Comparison of ENCODE assay signal across 21 cellular contexts in the genomic region with DNA sequence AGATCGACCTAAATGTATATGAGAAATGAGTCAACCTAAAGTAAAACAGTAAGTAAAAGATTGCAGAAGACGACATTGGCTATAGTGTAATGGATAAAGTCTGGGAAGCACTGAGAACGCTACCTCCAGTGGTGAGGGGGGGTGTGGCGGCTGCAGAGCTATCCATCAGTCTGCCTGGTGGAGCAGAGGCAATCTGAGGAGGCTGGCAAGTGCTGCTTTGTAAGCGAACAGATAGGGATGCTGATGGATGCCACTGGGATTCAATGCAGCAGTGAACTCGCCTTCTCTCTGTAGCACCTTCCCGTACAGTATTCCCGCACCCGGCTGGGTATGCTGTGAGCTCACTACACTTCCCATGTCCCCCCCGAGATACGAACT.
DNase-seq lines count a peak whose midpoint lies in the region; FAIRE-seq and TF ChIP-seq lines count a peak whose summit lies in the region.
"Had no signal": no experiment of that assay in that cellular context is flagged by ENCODE, and none has a peak within 500 bp of the region (broad histone marks: within the 10 kb centered on the region; RNA-seq: fewer than 3 reads in every experiment).

No MANE protein-coding gene starts in this region.

- H3K27ac Mint-ChIP-seq in astrocyte (ENCODE audit: unreplicated experiment) = peak overlapping the region; percentile 14
- H3K27ac Mint-ChIP-seq in type B pancreatic cell = no peak overlapping the region
- H3K27ac Mint-ChIP-seq: CD8-positive, alpha-beta T cell had no signal

- H3K4me3 Mint-ChIP-seq in astrocyte (ENCODE audit: unreplicated experiment) (no peak overlapping the region), type B pancreatic cell (no peak overlapping the region)
- H3K4me3 Mint-ChIP-seq: CD8-positive, alpha-beta T cell had no signal

- H4K20me1 ChIP-seq in astrocyte (ENCODE audit: insufficient read depth, low read length) (no peaks in the 10 kb centered on the region), osteoblast (ENCODE audit: insufficient read depth, low read length) (no peaks in the 10 kb centered on the region)
- H4K20me1 ChIP-seq: BLaER1 had no signal

- no peaks in the 10 kb centered on the region for H3K36me3 Mint-ChIP-seq in astrocyte (ENCODE audit: low read depth, unreplicated experiment)
- no peaks in the 10 kb centered on the region for H3K36me3 Mint-ChIP-seq in type B pancreatic cell
- H3K36me3 Mint-ChIP-seq: CD8-positive, alpha-beta T cell had no signal

- peak; percentile 29 for DNase-seq in DMS53 (lab: John Stamatoyannopoulos, UW)
- no peak for DNase-seq in DMS53 treated with DMSO at 0.1 percent for 48 hours (lab: John Stamatoyannopoulos, UW; ENCODE audit: unreplicated experiment)
- no peak for DNase-seq in astrocyte (ENCODE audit: low read depth)
- DNase-seq in iPS-NIHi7 (ENCODE audit: extremely low spot score) = peak; percentile 42
- DNase-seq in type B pancreatic cell (ENCODE audit: extremely low spot score, unreplicated experiment) = peak; percentile 11
- DNase-seq in osteoblast (ENCODE audit: insufficient read length, low spot score, missing footprints) = no peak
- no peak for DNase-seq in stimulated activated CD4-positive, alpha-beta T cell treated with anti-CD3 and anti-CD28 coated beads, Interleukin-1b, Interleukin-23, amount 100 ng/mL, for 48 hours
- DNase-seq in NCI-H226 = no peak
- DNase-seq: CD8-positive, alpha-beta T cell; DND-41; KG1; NCI-H146; NCI-H2081; NCI-H510A treated with DMSO at 0.1 percent for 48 hours; NK-92 treated with Interleukin-12 subunit alpha and Interleukin-12 subunit beta, amount 100 ng/mL, for 24 hours; RPMI8226 had no signal

- H2AFZ ChIP-seq in astrocyte (ENCODE audit: low read depth, low read length) = no peak overlapping the region
- no peak overlapping the region for H2AFZ ChIP-seq in osteoblast (ENCODE audit: low read length)

- H3K4me1 ChIP-seq in astrocyte (ENCODE audit: insufficient read depth, low read length) (peaks cover 4% of the 10 kb centered on the region), osteoblast (ENCODE audit: insufficient read depth, low read length) (no peaks in the 10 kb centered on the region)
- H3K4me1 ChIP-seq: BLaER1 had no signal

- H3K4me3 ChIP-seq in astrocyte (ENCODE audit: insufficient read depth, low read depth, low read length) = no peak overlapping the region
- H3K4me3 ChIP-seq in osteoblast (ENCODE audit: insufficient read depth, low read length) = no peak overlapping the region
- H3K4me3 ChIP-seq: BLaER1, GM12878 had no signal

- H3K27ac ChIP-seq in astrocyte (ENCODE audit: low read depth, low read length) = no peak overlapping the region
- no peak overlapping the region for H3K27ac ChIP-seq in osteoblast (ENCODE audit: low read depth, low read length)
- H3K27ac ChIP-seq: 22Rv1, BLaER1 had no signal

- H3K9me3 Mint-ChIP-seq in astrocyte (ENCODE audit: unreplicated experiment) (no peaks in the 10 kb centered on the region), type B pancreatic cell (no peaks in the 10 kb centered on the region)
- H3K9me3 Mint-ChIP-seq: CD8-positive, alpha-beta T cell had no signal

- FAIRE-seq in astrocyte (lab: Jason Lieb, UNC) = no peak
- FAIRE-seq: G401.6, GM12878, HepG2 had no signal

- H3K27me3 ChIP-seq in astrocyte (ENCODE audit: insufficient read depth, low read length) (no peaks in the 10 kb centered on the region), osteoblast (ENCODE audit: insufficient read depth, low read length) (no peaks in the 10 kb centered on the region)
- H3K27me3 ChIP-seq: BLaER1 had no signal

- H3K4me2 ChIP-seq in astrocyte (ENCODE audit: low read length) = no peak overlapping the region
- no peak overlapping the region for H3K4me2 ChIP-seq in osteoblast (ENCODE audit: insufficient read depth, low read length)
- H3K4me2 ChIP-seq: BLaER1 had no signal

- no peaks in the 10 kb centered on the region for H3K79me2 ChIP-seq in astrocyte (ENCODE audit: insufficient read depth, low read length)
- no peaks in the 10 kb centered on the region for H3K79me2 ChIP-seq in osteoblast (ENCODE audit: insufficient read depth, low read length)

- TF ChIP-seq CTCF in astrocyte (IDR thresholded peaks at IDR 0.05; ENCODE audit: insufficient read depth, low read depth, low read length) (no peak), type B pancreatic cell (conservative IDR thresholded peaks at IDR 0.05) (no peak), osteoblast (IDR thresholded peaks at IDR 0.05; ENCODE audit: extremely low read depth, low read depth, low read length) (no peak)

- H3K4me1 Mint-ChIP-seq in astrocyte (ENCODE audit: low read depth, unreplicated experiment) = peaks cover 21% of the 10 kb centered on the region
- H3K4me1 Mint-ChIP-seq in type B pancreatic cell (ENCODE audit: unreplicated experiment) = peaks cover 4% of the 10 kb centered on the region

- H3K27me3 Mint-ChIP-seq in astrocyte (ENCODE audit: low read depth, unreplicated experiment) (peaks cover 24% of the 10 kb centered on the region), type B pancreatic cell (peaks cover 56% of the 10 kb centered on the region)

- no peaks in the 10 kb centered on the region for H3K36me3 ChIP-seq in astrocyte (ENCODE audit: insufficient read depth, low read length)
- H3K36me3 ChIP-seq in osteoblast (ENCODE audit: insufficient read depth, low read length) = no peaks in the 10 kb centered on the region
- H3K36me3 ChIP-seq: BLaER1 had no signal

- H3K9me3 ChIP-seq in astrocyte (ENCODE audit: insufficient read depth, low read depth, low read length) = no peaks in the 10 kb centered on the region
- no peaks in the 10 kb centered on the region for H3K9me3 ChIP-seq in osteoblast (ENCODE audit: low read depth, low read length)
- H3K9me3 ChIP-seq: BLaER1 had no signal

- H3K9ac ChIP-seq in astrocyte (ENCODE audit: low read length) = no peak overlapping the region
- H3K9ac ChIP-seq: BLaER1 had no signal

Comparison
In these comparisons a context has a peak if more than half of its experiments do, and no peak if none do; other contexts are left out.
1. DNase-seq: peak in DMS53 (single experiment), iPS-NIHi7 (single experiment) and type B pancreatic cell (single experiment); none in DMS53 treated with DMSO at 0.1 percent for 48 hours (single experiment), astrocyte (single experiment), osteoblast (single experiment), stimulated activated CD4-positive, alpha-beta T cell treated with anti-CD3 and anti-CD28 coated beads, Interleukin-1b, Interleukin-23, amount 100 ng/mL, for 48 hours (single experiment) and NCI-H226 (single experiment).